Comparison of ENCODE assay signal across 23 cellular contexts in genomic region chr3:44132593-44132992, GRCh38.
DNase-seq lines count a peak whose midpoint lies in the region; ATAC-seq, FAIRE-seq and TF ChIP-seq lines count a peak whose summit lies in the region.
"Had no signal": no experiment of that assay in that cellular context is flagged by ENCODE, and none has a peak within 500 bp of the region (broad histone marks: within the 10 kb centered on the region; RNA-seq: fewer than 3 reads in every experiment).

No MANE protein-coding gene starts in this region.

- BruUV-seq in HepG2 (replicated peaks; lab: Mats Ljungman, UMichigan): no TSS peak
- no TSS peak for BruUV-seq in K562 (replicated peaks; lab: Mats Ljungman, UMichigan)

- no peak overlapping the region for H2AFZ ChIP-seq in HepG2 (ENCODE audit: low read length)
- no peak overlapping the region for H2AFZ ChIP-seq in K562 (ENCODE audit: low read depth, low read length)

- H3K9ac ChIP-seq in HepG2 (ENCODE audit: insufficient read depth, low read depth, low read length) (no peak overlapping the region), K562 (ENCODE audit: insufficient read depth in 1 of 2, low read depth in 2 of 2, low read length in 2 of 2) (no peak overlapping the region)
- H3K9ac ChIP-seq: BLaER1 had no signal

- under 1% methylated on average over 7 of the region's 7 CpGs for WGBS in HepG2 (ENCODE audit: low lambda C conversion rate)
- 44% methylated on average over 7 of the region's 7 CpGs for WGBS in right lobe of liver (ENCODE audit: insufficient coverage, low coverage, low lambda C conversion rate, missing lambda C conversion rate)
- WGBS in K562 (ENCODE audit: insufficient coverage, low coverage, missing lambda C conversion rate): under 1% methylated on average over 7 of the region's 7 CpGs

- TF ChIP-seq EP300 in HepG2 (IDR thresholded peaks at IDR 0.05; ENCODE audit: low read depth in 2 of 2, low read length in 2 of 2) (no peak), HepG2 (CRISPR knock-in tag; IDR thresholded peaks at IDR 0.05; ENCODE audit: borderline replicate concordance) (no peak), K562 (IDR thresholded peaks at IDR 0.05; ENCODE audit: low read length) (no peak)

- TF ChIP-seq RAD21 in HepG2 (CRISPR knock-in tag; IDR thresholded peaks at IDR 0.05) (no peak), K562 (CRISPR knock-in tag; conservative IDR thresholded peaks at IDR 0.05 in 1 of 2, IDR thresholded peaks at IDR 0.05 in 1 of 2) (no peak)

- TF ChIP-seq CTCF in HepG2 (CRISPR knock-in tag; IDR thresholded peaks at IDR 0.05) (no peak), right lobe of liver (IDR thresholded peaks at IDR 0.05) (no peak), K562 (IDR thresholded peaks at IDR 0.05 in 2 of 3, conservative IDR thresholded peaks at IDR 0.05 in 1 of 3; ENCODE audit: insufficient read depth in 2 of 3, low read depth in 1 of 3, low read length in 3 of 3) (no peak)

- no peaks in the 10 kb centered on the region for H3K9me1 ChIP-seq in K562 (ENCODE audit: control insufficient read depth, insufficient read depth, low read length)

- H3K36me3 ChIP-seq in HepG2 (replicated peaks in 1 of 2; ENCODE audit: control insufficient read depth in 1 of 2, insufficient read depth in 2 of 2, low read length in 2 of 2) (no peaks in the 10 kb centered on the region), right lobe of liver (no peaks in the 10 kb centered on the region), K562 (ENCODE audit: control insufficient read depth, insufficient read depth, low read length) (no peaks in the 10 kb centered on the region)
- H3K36me3 ChIP-seq: BE2C, BLaER1 had no signal

- no peaks in the 10 kb centered on the region; a peak in 1 of 5 replicates for H3K27me3 ChIP-seq in HepG2 (ENCODE audit: control insufficient read depth in 1 of 2, insufficient read depth in 2 of 2, low read length in 2 of 2)
- no peaks in the 10 kb centered on the region for H3K27me3 ChIP-seq in right lobe of liver
- H3K27me3 ChIP-seq in K562 (ENCODE audit: control insufficient read depth in 2 of 2, insufficient read depth in 2 of 2, low read length in 2 of 2): peaks cover 0 to 15% of the 10 kb centered on the region in 2 experiments; a peak in 3 of 5 replicates
- H3K27me3 ChIP-seq: BE2C, BLaER1 had no signal

- H3K27ac ChIP-seq in HepG2 (ENCODE audit: extremely low read length, insufficient read depth, low read length): no peak overlapping the region
- no peak overlapping the region for H3K27ac ChIP-seq in right lobe of liver
- no peak overlapping the region for H3K27ac ChIP-seq in K562 (ENCODE audit: extremely low read depth, low read depth, low read length)
- H3K27ac ChIP-seq: 22Rv1, BLaER1 had no signal

- H3K27me3 Mint-ChIP-seq in activated CD4-positive, alpha-beta T cell treated with anti-CD3 and anti-CD28 coated beads, Interleukin-2, amount 10 ng/mL, durations not matched to agents 24 days and 14 days: peaks cover 8% of the 10 kb centered on the region

- no peak overlapping the region for H3K4me3 ChIP-seq in HepG2 (replicated peaks in 1 of 3; ENCODE audit: insufficient read depth in 1 of 3, low read depth in 2 of 3, low read length in 3 of 3)
- H3K4me3 ChIP-seq in right lobe of liver: no peak overlapping the region
- no peak overlapping the region for H3K4me3 ChIP-seq in K562
- H3K4me3 ChIP-seq: BLaER1, GM12878 had no signal

- no peak overlapping the region for H3K27ac Mint-ChIP-seq in activated CD4-positive, alpha-beta T cell treated with anti-CD3 and anti-CD28 coated beads, Interleukin-2, amount 10 ng/mL, durations not matched to agents 24 days and 14 days
- H3K27ac Mint-ChIP-seq: CD14-positive monocyte; CD4-positive, alpha-beta memory T cell; CD4-positive, CD25-positive, alpha-beta regulatory T cell; CD8-positive, alpha-beta memory T cell had no signal

- CTCF ChIA-PET in HepG2 (lab: Yijun Ruan, JAX; ENCODE audit: low intra/inter-chr PET ratio, low total read pairs): no interaction called here
- CTCF ChIA-PET in K562 (lab: Yijun Ruan, JAX; ENCODE audit: low intra/inter-chr PET ratio): no interaction called here

- TF ChIP-seq POLR2A in HepG2 (IDR thresholded peaks at IDR 0.05; ENCODE audit: insufficient read depth in 1 of 2, low read depth in 2 of 2, low read length in 2 of 2): no peak
- no peak for TF ChIP-seq POLR2A in right lobe of liver (IDR thresholded peaks at IDR 0.05)
- no peak for TF ChIP-seq POLR2A in K562 (conservative IDR thresholded peaks at IDR 0.05)

- no peaks in the 10 kb centered on the region for H3K9me3 ChIP-seq in HepG2 (ENCODE audit: low read length)
- H3K9me3 ChIP-seq in right lobe of liver: no peaks in the 10 kb centered on the region
- H3K9me3 ChIP-seq in K562 (replicated peaks; ENCODE audit: control insufficient read depth, insufficient read depth, low read depth, low read length): no peaks in the 10 kb centered on the region
- H3K9me3 ChIP-seq: BE2C, BLaER1 had no signal

- H3K9me3 Mint-ChIP-seq in activated CD4-positive, alpha-beta T cell treated with anti-CD3 and anti-CD28 coated beads, Interleukin-2, amount 10 ng/mL, durations not matched to agents 24 days and 14 days: peaks cover 3% of the 10 kb centered on the region
- H3K9me3 Mint-ChIP-seq: CD8-positive, alpha-beta memory T cell had no signal

- intact Hi-C loops in HepG2 (cut with micrococcal nuclease; ENCODE audit: unreplicated experiment): no loop called here
- intact Hi-C loops in right lobe of liver (cut with DNase I): no loop called here
- intact Hi-C loops in K562 (cut with micrococcal nuclease): no loop called here
- intact Hi-C loops in activated CD4-positive, alpha-beta T cell treated with anti-CD3 and anti-CD28 coated beads, Interleukin-2, amount 10 ng/mL, durations not matched to agents 24 days and 14 days (cut with micrococcal nuclease): no loop called here

- ATAC-seq in HepG2 (no peak), right lobe of liver (no peak), K562 (no peak)
- ATAC-seq: GM12878 had no signal

- H3K4me3 Mint-ChIP-seq in activated CD4-positive, alpha-beta T cell treated with anti-CD3 and anti-CD28 coated beads, Interleukin-2, amount 10 ng/mL, durations not matched to agents 24 days and 14 days: no peak overlapping the region
- H3K4me3 Mint-ChIP-seq: CD14-positive monocyte; CD4-positive, alpha-beta memory T cell; CD4-positive, CD25-positive, alpha-beta regulatory T cell; CD8-positive, alpha-beta memory T cell had no signal

- H3K4me1 ChIP-seq in HepG2 (ENCODE audit: insufficient read depth, low read length) (no peaks in the 10 kb centered on the region), right lobe of liver (no peaks in the 10 kb centered on the region), K562 (replicated peaks in 1 of 2; ENCODE audit: control insufficient read depth in 2 of 2, insufficient read depth in 2 of 2, low read length in 2 of 2) (no peaks in the 10 kb centered on the region)
- H3K4me1 ChIP-seq: BE2C had no signal

- no peaks in the 10 kb centered on the region for H3K36me3 Mint-ChIP-seq in activated CD4-positive, alpha-beta T cell treated with anti-CD3 and anti-CD28 coated beads, Interleukin-2, amount 10 ng/mL, durations not matched to agents 24 days and 14 days (ENCODE audit: low read depth)
- H3K36me3 Mint-ChIP-seq: CD14-positive monocyte; CD4-positive, alpha-beta memory T cell; CD4-positive, CD25-positive, alpha-beta regulatory T cell; CD8-positive, alpha-beta memory T cell had no signal

- in situ Hi-C loops in HepG2 (cut with HindIII; ENCODE audit: extremely low pct_ligation_motif_present, low pct_unique_long_range_greater_than_20kb) (no loop called here), K562 (cut with MboI) (no loop called here)

- POLR2A ChIA-PET in HepG2 (lab: Yijun Ruan, JAX): no interaction called here
- POLR2A ChIA-PET in K562 (lab: Yijun Ruan, JAX): no interaction called here

- H3K4me1 Mint-ChIP-seq in activated CD4-positive, alpha-beta T cell treated with anti-CD3 and anti-CD28 coated beads, Interleukin-2, amount 10 ng/mL, durations not matched to agents 24 days and 14 days: peaks cover 9% of the 10 kb centered on the region
- H3K4me1 Mint-ChIP-seq: CD14-positive monocyte had no signal

- no peaks in the 10 kb centered on the region for H4K20me1 ChIP-seq in HepG2 (ENCODE audit: insufficient read depth, low read length)
- H4K20me1 ChIP-seq in K562 (replicated peaks; ENCODE audit: control insufficient read depth, insufficient read depth, low read length): no peaks in the 10 kb centered on the region
- H4K20me1 ChIP-seq: BLaER1 had no signal

- no peaks in the 10 kb centered on the region for H3K79me2 ChIP-seq in HepG2 (ENCODE audit: insufficient read depth, low read length)
- no peaks in the 10 kb centered on the region for H3K79me2 ChIP-seq in K562 (ENCODE audit: control insufficient read depth, insufficient read depth, low read length)

- H3K4me2 ChIP-seq in HepG2 (ENCODE audit: low read depth, low read length) (no peak overlapping the region), K562 (ENCODE audit: insufficient read depth, low read length) (no peak overlapping the region)
- H3K4me2 ChIP-seq: BLaER1 had no signal

- FAIRE-seq in HepG2 (lab: Jason Lieb, UNC): no peak
- FAIRE-seq in K562 (lab: Jason Lieb, UNC): no peak
- FAIRE-seq: D721Med, G401.6, GM12878, GM12892, GM18507 had no signal

- DNase-seq in HepG2 (ENCODE audit: low spot score) (no peak), right lobe of liver (no peak), K562 (ENCODE audit: extremely low read depth in 1 of 4, low spot score in 3 of 4) (no peak), GM03348 (ENCODE audit: low spot score) (no peak)
- DNase-seq in activated CD4-positive, alpha-beta T cell treated with anti-CD3 and anti-CD28 coated beads, Interleukin-2, amount 10 ng/mL, durations not matched to agents 24 days and 14 days: no peak
- DNase-seq: ACHN; BE2C; C1 segment of cervical spinal cord; Calu3; CD4-positive, alpha-beta memory T cell; CD4-positive, CD25-positive, alpha-beta regulatory T cell; CD8-positive, alpha-beta memory T cell; COR-L47; DMS79 treated with DMSO at 0.1 percent for 48 hours; GF-D8 had no signal

TF ChIP-seq in K562, 482 proteins besides CTCF, POLR2A, EP300 and RAD21:
- TF ChIP-seq ZNF316 (IDR thresholded peaks at IDR 0.05): peak; percentile 44; the same call in 1 of the 2 replicates
- no peak for TF ChIP-seq NEUROD1 (IDR thresholded peaks at IDR 0.05; ENCODE audit: borderline replicate concordance, low read depth, low read length, partially characterized antibody)

Comparison
In these comparisons a context has a peak if more than half of its experiments do, and no peak if none do; other contexts are left out.
1. Of the 241 proteins assayed by ChIP-seq in both HepG2 and K562: peak only in HepG2: MAFF and MAFK; only in K562: none; in both: none; in neither: 239.